Comparison of ENCODE assay signal across 11 cellular contexts in genomic region chr2:205902899-205903236, GRCh38.
"Had no signal": no experiment of that assay in that cellular context is flagged by ENCODE, and none has a peak within 500 bp of the region (broad histone marks: within the 10 kb centered on the region; RNA-seq: fewer than 3 reads in every experiment).

No MANE protein-coding gene starts in this region.

- H3K4me3 ChIP-seq: esophagus muscularis mucosa, left lung, skin epidermis, stomach, thyroid gland had no signal

- H3K4me1 ChIP-seq: esophagus muscularis mucosa, left lung, thyroid gland had no signal

- H3K27ac ChIP-seq: esophagus muscularis mucosa, left lung, skin epidermis, stomach, thyroid gland had no signal

- H3K9me3 ChIP-seq: stomach, thyroid gland had no signal

- DNase-seq: activated effector memory CD4-positive, alpha-beta T cell treated with Interleukin-2 at 50 U/mL for 16 hours; activated T-cell treated with anti-CD3 and anti-CD28 coated beads, Interleukin-2, amount 50 U/mL, for 1 hour; amniotic stem cell; head of caudate nucleus; left lung; occipital lobe; stomach; thyroid gland had no signal

- H3K36me3 ChIP-seq: esophagus muscularis mucosa, left lung, stomach, thyroid gland had no signal

- H3K36me3 Mint-ChIP-seq: activated naive CD4-positive, alpha-beta T cell treated with anti-CD3 and anti-CD28 coated beads, Interleukin-2, amount 50 U/mL, for 24 hours had no signal

- H3K4me1 Mint-ChIP-seq: activated naive CD4-positive, alpha-beta T cell treated with anti-CD3 and anti-CD28 coated beads, Interleukin-2, amount 50 U/mL, for 24 hours had no signal

- H3K27me3 ChIP-seq: esophagus muscularis mucosa, left lung, stomach, thyroid gland had no signal

- H3K4me3 Mint-ChIP-seq: activated naive CD4-positive, alpha-beta T cell treated with anti-CD3 and anti-CD28 coated beads, Interleukin-2, amount 50 U/mL, for 24 hours had no signal

- H3K27ac Mint-ChIP-seq: activated naive CD4-positive, alpha-beta T cell treated with anti-CD3 and anti-CD28 coated beads, Interleukin-2, amount 50 U/mL, for 24 hours had no signal
